Comparison of ENCODE assay signal across 8 cellular contexts in genomic region chrX:46686003-46686645, GRCh38.
DNase-seq lines count a peak whose midpoint lies in the region; ATAC-seq, FAIRE-seq and TF ChIP-seq lines count a peak whose summit lies in the region.

No MANE protein-coding gene starts in this region.

- POLR2A ChIA-PET in MCF 10A (lab: Yijun Ruan, JAX), result interaction anchor here (1.0 kb wide), 1 partner anchor 73 kb away, joined by 3 read pairs; the partner anchor contains the start of gene SLC9A7

- H3K9me3 Mint-ChIP-seq in MCF 10A (ENCODE audit: unreplicated experiment), result no peaks in the 10 kb centered on the region

- DNase-seq in MCF 10A (ENCODE audit: unreplicated experiment) (peak; percentile 54), breast epithelium (ENCODE audit: low spot score in 2 of 2) (no peak), HTR-8/SVneo (ENCODE audit: insufficient read length, low spot score) (peak; percentile 13), T-helper 9 cell (peak; percentile 10), mucosa of gallbladder (ENCODE audit: low spot score) (peak; percentile 21)
- DNase-seq in effector CD4-positive, alpha-beta T cell, result peak; percentile 21

- H3K27ac Mint-ChIP-seq in MCF 10A (ENCODE audit: low read depth, unreplicated experiment), result no peak overlapping the region

- H3K27ac ChIP-seq in breast epithelium, result no peak overlapping the region

- H3K4me3 ChIP-seq in breast epithelium, result no peak overlapping the region

- H3K4me1 ChIP-seq in breast epithelium, result no peaks in the 10 kb centered on the region

- H3K36me3 ChIP-seq in breast epithelium, result no peaks in the 10 kb centered on the region

- H3K4me3 Mint-ChIP-seq in MCF 10A (ENCODE audit: unreplicated experiment), result no peak overlapping the region

- peaks cover 12% of the 10 kb centered on the region for H3K27me3 Mint-ChIP-seq in MCF 10A (ENCODE audit: insufficient read depth, unreplicated experiment)

- peaks cover 0 to 3% of the 10 kb centered on the region in 2 donors for H3K9me3 ChIP-seq in breast epithelium

- no peak for TF ChIP-seq POLR2A in breast epithelium (IDR thresholded peaks at IDR 0.05)

- peak; percentile 55 for TF ChIP-seq CTCF in MCF 10A (IDR thresholded peaks at IDR 0.05; ENCODE audit: unreplicated experiment)
- peak in 1 of 3 donors; percentile 8 for TF ChIP-seq CTCF in breast epithelium (IDR thresholded peaks at IDR 0.05)

- H3K27me3 ChIP-seq in breast epithelium, result peaks cover 0 to 28% of the 10 kb centered on the region in 2 donors

- FAIRE-seq in HTR-8/SVneo (lab: Jason Lieb, UNC), result no peak

- no peak for ATAC-seq in GM19035 (IDR thresholded peaks at IDR 0.05; ENCODE audit: unreplicated experiment)
- ATAC-seq in GM19452 (IDR thresholded peaks at IDR 0.05; ENCODE audit: unreplicated experiment), result no peak

- CTCF ChIA-PET in MCF 10A (lab: Yijun Ruan, JAX), result interaction anchor here (0.6 to 1.5 kb wide), 12 partner anchors 9 to 111 kb away, joined by 3 to 4 read pairs (median 3); no protein-coding TSS in a partner anchor

- BruUV-seq in MCF 10A (replicated peaks; lab: Mats Ljungman, UMichigan), result no TSS peak

- H3K36me3 Mint-ChIP-seq in MCF 10A (ENCODE audit: insufficient read depth, unreplicated experiment), result no peaks in the 10 kb centered on the region

- intact Hi-C loops in MCF 10A (cut with micrococcal nuclease) (loop anchor here (5.0 kb wide), 1 partner anchor 129 kb away; no protein-coding TSS in a partner anchor), breast epithelium (cut with DNase I; ENCODE audit: low total_unique reads) (no loop called here)

- H3K4me1 Mint-ChIP-seq in MCF 10A (ENCODE audit: insufficient read depth, unreplicated experiment), result peaks cover 7% of the 10 kb centered on the region

Comparison
In these comparisons a context has a peak if more than half of its experiments do, and no peak if none do; other contexts are left out.
1. DNase-seq: peak in MCF 10A (single experiment), HTR-8/SVneo (single experiment), T-helper 9 cell (single experiment), effector CD4-positive, alpha-beta T cell (single experiment) and mucosa of gallbladder (single experiment); none in breast epithelium (0 of 2).